Comparison of ENCODE assay signal across 12 cellular contexts in the genomic region with DNA sequence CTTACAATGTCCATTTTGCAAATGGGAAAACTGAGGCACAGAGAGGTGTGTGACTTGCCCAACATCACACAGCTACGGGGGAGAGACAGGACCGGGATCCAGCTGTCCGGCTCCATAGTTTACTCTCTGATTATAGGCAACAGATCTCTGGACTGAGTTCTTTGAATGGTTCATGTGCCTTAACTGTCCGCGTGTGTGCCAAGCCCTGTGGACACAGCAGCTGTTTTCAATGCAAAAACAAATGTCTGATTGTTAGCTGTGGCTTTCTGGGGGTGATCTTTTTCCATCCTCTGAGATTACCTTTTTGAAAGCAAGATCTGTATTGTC.
DNase-seq lines count a peak whose midpoint lies in the region; ATAC-seq and TF ChIP-seq lines count a peak whose summit lies in the region.
"Had no signal": no experiment of that assay in that cellular context is flagged by ENCODE, and none has a peak within 500 bp of the region (broad histone marks: within the 10 kb centered on the region; RNA-seq: fewer than 3 reads in every experiment).

No MANE protein-coding gene starts in this region.

- H3K9me3 ChIP-seq in mucosa of rectum (ENCODE audit: control insufficient read depth in 2 of 2, low read length in 2 of 2) (no peaks in the 10 kb centered on the region), thyroid gland (no peaks in the 10 kb centered on the region)

- H3K4me1 ChIP-seq in mucosa of rectum (ENCODE audit: control insufficient read depth in 2 of 2, insufficient read depth in 2 of 2, low read length in 2 of 2) (peaks cover 15 to 23% of the 10 kb centered on the region in 2 donors), thyroid gland (peaks cover 0 to 21% of the 10 kb centered on the region in 2 donors)

- H3K27me3 ChIP-seq in dorsolateral prefrontal cortex (no peaks in the 10 kb centered on the region), mucosa of rectum (ENCODE audit: control insufficient read depth in 2 of 2, insufficient read depth in 2 of 2, low read length in 2 of 2) (no peaks in the 10 kb centered on the region), thyroid gland (no peaks in the 10 kb centered on the region)

- DNase-seq in dorsolateral prefrontal cortex (no peak), thyroid gland (no peak), GM13976 (ENCODE audit: low spot score) (no peak), hippocampal formation (lab: John Stamatoyannopoulos, UW) (no peak), NCI-H1694 (lab: John Stamatoyannopoulos, UW) (no peak)
- DNase-seq in stimulated activated CD4-positive, alpha-beta T cell treated with anti-CD3 and anti-CD28 coated beads, Interleukin-2, amount 100 ng/mL, for 48 hours: no peak
- DNase-seq: activated CD4-positive, alpha-beta T cell treated with anti-CD3 and anti-CD28 coated beads, Interleukin-2, amount 50 U/mL, for 1 hour; activated effector memory CD4-positive, alpha-beta T cell treated with Interleukin-2 at 50 U/mL for 16 hours; NCI-H2081 treated with DMSO at 0.1 percent for 48 hours; T-helper 17 cell had no signal

- in situ Hi-C loops in GM13976 (cut with MboI; ENCODE audit: low sequenced_read_pairs, unreplicated experiment): no loop called here

- WGBS in thyroid gland, 2 donors: 85 to 88% methylated on average over 5 of the region's 5 CpGs

- no peak for TF ChIP-seq POLR2A in thyroid gland (IDR thresholded peaks at IDR 0.05)

- TF ChIP-seq CTCF in dorsolateral prefrontal cortex (IDR thresholded peaks at IDR 0.05 in 54 of 56, conservative IDR thresholded peaks at IDR 0.05 in 2 of 56; ENCODE audit: low read depth in 1 of 56, partially characterized antibody in 56 of 56) (no peak), thyroid gland (IDR thresholded peaks at IDR 0.05) (no peak), GM13976 (IDR thresholded peaks at IDR 0.05; ENCODE audit: borderline replicate concordance, control extremely low read depth, extremely low read depth, insufficient read depth, missing control alignments) (no peak)

- H3K27ac ChIP-seq in dorsolateral prefrontal cortex: peak overlapping the region in 33 of 59 donors; percentile 0 to 77 (median 42)
- H3K27ac ChIP-seq in mucosa of rectum (ENCODE audit: low read depth in 2 of 2, low read length in 2 of 2): peak overlapping the region; percentile 2 to 58
- peak overlapping the region in 2 of 3 donors; percentile 5 to 20 for H3K27ac ChIP-seq in thyroid gland

- no peak overlapping the region for H3K9ac ChIP-seq in mucosa of rectum (ENCODE audit: low read depth in 1 of 2, low read length in 2 of 2)

- H3K36me3 ChIP-seq in mucosa of rectum (ENCODE audit: control insufficient read depth in 2 of 2, insufficient read depth in 2 of 2, low read length in 2 of 2): peaks cover 33 to 43% of the 10 kb centered on the region in 2 donors
- H3K36me3 ChIP-seq in thyroid gland: peaks cover 61 to 75% of the 10 kb centered on the region in 2 donors

- intact Hi-C loops in dorsolateral prefrontal cortex (cut with DNase I): no loop called here
- intact Hi-C loops in thyroid gland (cut with DNase I): no loop called here

- ATAC-seq in HG02759 (IDR thresholded peaks at IDR 0.05; ENCODE audit: unreplicated experiment): peak; percentile 2
- ATAC-seq: T-helper 17 cell had no signal

- H3K4me3 ChIP-seq in dorsolateral prefrontal cortex (no peak overlapping the region), mucosa of rectum (ENCODE audit: low read length in 2 of 2) (no peak overlapping the region), thyroid gland (replicated peaks in 1 of 3) (no peak overlapping the region)
